9 cellular contexts compared by ENCODE assay signal in genomic region chr19:58387338-58388174, GRCh38. TPM values are rescaled to one million over a fixed set of nuclear protein-coding genes. Genes with fewer than 3 reads are reported as not detected.
A peak's percentile ranks its signal among the peaks of the same experiment; 100 is the strongest.
DNase-seq lines count a peak whose midpoint lies in the region; ATAC-seq and TF ChIP-seq lines count a peak whose summit lies in the region.
"Had no signal": no experiment of that assay in that cellular context is flagged by ENCODE, and none has a peak within 500 bp of the region (broad histone marks: within the 10 kb centered on the region; RNA-seq: fewer than 3 reads in every experiment).

No MANE protein-coding gene starts in this region.

- intact Hi-C loops in Right ventricle myocardium inferior (cut with DNase I) (no loop called here), left cardiac atrium (cut with DNase I) (no loop called here)

- H3K9me3 Mint-ChIP-seq in activated CD8-positive, alpha-beta memory T cell treated with anti-CD3 and anti-CD28 coated beads, Interleukin-2, amount 10 ng/mL, durations not matched to agents 7 days and 5 days (ENCODE audit: low read depth) = no peaks in the 10 kb centered on the region

- no peak for TF ChIP-seq CTCF in suprapubic skin (IDR thresholded peaks at IDR 0.05)

- ATAC-seq in Right ventricle myocardium inferior (no peak), left cardiac atrium (no peak), HG02840 (IDR thresholded peaks at IDR 0.05; ENCODE audit: low FRiP score, unreplicated experiment) (no peak)
- ATAC-seq in activated CD8-positive, alpha-beta memory T cell treated with anti-CD3 and anti-CD28 coated beads, Interleukin-2, amount 10 ng/mL, durations not matched to agents 7 days and 5 days = peak; percentile 4

- peaks cover 28% of the 10 kb centered on the region for H3K36me3 Mint-ChIP-seq in activated CD8-positive, alpha-beta memory T cell treated with anti-CD3 and anti-CD28 coated beads, Interleukin-2, amount 10 ng/mL, durations not matched to agents 7 days and 5 days

- CTCF ChIA-PET in activated CD8-positive, alpha-beta memory T cell treated with anti-CD3 and anti-CD28 coated beads, Interleukin-2, amount 10 ng/mL, durations not matched to agents 7 days and 5 days (lab: Charles Lee) = interaction anchor here (1.1 to 1.5 kb wide), 3 partner anchors 12 to 132 kb away, joined by 3 to 6 read pairs (median 5); partner anchors contain the start of genes ZBTB45 and ZNF584

- H3K4me3 ChIP-seq in iPS-20b (ENCODE audit: low read length) (peak overlapping the region; percentile 100), suprapubic skin (peak overlapping the region; percentile 66)

- H3K9ac ChIP-seq in iPS-20b (ENCODE audit: low read depth, low read length) = peak overlapping the region; percentile 95

- H3K4me1 Mint-ChIP-seq in activated CD8-positive, alpha-beta memory T cell treated with anti-CD3 and anti-CD28 coated beads, Interleukin-2, amount 10 ng/mL, durations not matched to agents 7 days and 5 days = peaks cover 45% of the 10 kb centered on the region

- H3K27ac ChIP-seq in iPS-20b (ENCODE audit: low read length) (peak overlapping the region; percentile 69), suprapubic skin (peak overlapping the region; percentile 98)

- 7% methylated on average over 28 of the region's 39 CpGs for WGBS in suprapubic skin

- DNase-seq in Right ventricle myocardium inferior (ENCODE audit: missing footprints) (peak; percentile 23), left cardiac atrium (no peak), suprapubic skin (ENCODE audit: low spot score in 2 of 2) (no peak), NCI-H82 (lab: John Stamatoyannopoulos, UW) (no peak), SW480 (ENCODE audit: low spot score) (no peak)
- DNase-seq in activated CD8-positive, alpha-beta memory T cell treated with anti-CD3 and anti-CD28 coated beads, Interleukin-2, amount 10 ng/mL, durations not matched to agents 7 days and 5 days = no peak

- H3K4me3 Mint-ChIP-seq in activated CD8-positive, alpha-beta memory T cell treated with anti-CD3 and anti-CD28 coated beads, Interleukin-2, amount 10 ng/mL, durations not matched to agents 7 days and 5 days = peak overlapping the region; percentile 98

- H3K27me3 Mint-ChIP-seq in activated CD8-positive, alpha-beta memory T cell treated with anti-CD3 and anti-CD28 coated beads, Interleukin-2, amount 10 ng/mL, durations not matched to agents 7 days and 5 days = no peaks in the 10 kb centered on the region

- H3K27me3 ChIP-seq in iPS-20b (ENCODE audit: insufficient read depth, low read length) (no peaks in the 10 kb centered on the region), suprapubic skin (no peaks in the 10 kb centered on the region)

- H3K36me3 ChIP-seq in iPS-20b (ENCODE audit: insufficient read depth, low read depth, low read length) (peaks cover 49% of the 10 kb centered on the region), suprapubic skin (peaks cover 22% of the 10 kb centered on the region)

- peaks cover 6% of the 10 kb centered on the region; the same call in 1 of the 2 replicates for H3K4me1 ChIP-seq in iPS-20b (ENCODE audit: insufficient read depth, low read length)
- peaks cover 32% of the 10 kb centered on the region for H3K4me1 ChIP-seq in suprapubic skin

- peak overlapping the region; percentile 96 for H3K27ac Mint-ChIP-seq in activated CD8-positive, alpha-beta memory T cell treated with anti-CD3 and anti-CD28 coated beads, Interleukin-2, amount 10 ng/mL, durations not matched to agents 7 days and 5 days

- no peak for TF ChIP-seq EP300 in suprapubic skin (IDR thresholded peaks at IDR 0.05)

- TF ChIP-seq POLR2A in suprapubic skin (IDR thresholded peaks at IDR 0.05) = no peak

- no peaks in the 10 kb centered on the region for H3K9me3 ChIP-seq in iPS-20b (ENCODE audit: insufficient read depth, low read depth, low read length)
- no peaks in the 10 kb centered on the region for H3K9me3 ChIP-seq in suprapubic skin

RNA-seq across cellular contexts. Expression of gene RPS5, which starts 0.5 kb away (rescaled TPM):
- total RNA-seq in Right ventricle myocardium inferior (551 TPM), left cardiac atrium (100 to 1,000 TPM; 572 to 598 TPM), suprapubic skin (1,000 to 10,000 TPM; 1,253 to 2,519 (median 2,306) TPM)
- 1,000 to 10,000 TPM in 1 of 2 experiments, 100 to 1,000 TPM in 1; 914 to 1,022 TPM for total RNA-seq in activated CD8-positive, alpha-beta memory T cell treated with anti-CD3 and anti-CD28 coated beads, Interleukin-2, amount 10 ng/mL, durations not matched to agents 7 days and 5 days

RNA-seq across cellular contexts. Expression of gene ZNF837, which starts 6.7 kb away (rescaled TPM):
- total RNA-seq in Right ventricle myocardium inferior (0.22 TPM), left cardiac atrium (under 1 TPM; 0.44 to 0.53 TPM), suprapubic skin (1 to 10 TPM; 2.6 to 6.2 (median 4.3) TPM)
- total RNA-seq in activated CD8-positive, alpha-beta memory T cell treated with anti-CD3 and anti-CD28 coated beads, Interleukin-2, amount 10 ng/mL, durations not matched to agents 7 days and 5 days = 1 to 10 TPM in 1 of 2 experiments, under 1 TPM in 1; 0.98 to 1.2 TPM

RNA-seq across cellular contexts. Expression of gene RNF225, which starts 7.9 kb away (rescaled TPM):
- total RNA-seq in Right ventricle myocardium inferior (not detected), left cardiac atrium (not detected), suprapubic skin (10 to 100 TPM in 2 of 4 donors, 1 to 10 TPM in 1, not detected in 1; 3.9 to 13.7 (median 13.6) TPM)
- total RNA-seq in activated CD8-positive, alpha-beta memory T cell treated with anti-CD3 and anti-CD28 coated beads, Interleukin-2, amount 10 ng/mL, durations not matched to agents 7 days and 5 days = under 1 TPM; 0.61 to 0.70 TPM
- total RNA-seq: glomerular endothelial cell had no signal

RNA-seq across cellular contexts. Expression of gene ZNF584, which starts 20.9 kb away (rescaled TPM):
- 15.8 TPM for total RNA-seq in Right ventricle myocardium inferior
- 10 to 100 TPM; 13.2 to 25.0 TPM for total RNA-seq in left cardiac atrium
- total RNA-seq in activated CD8-positive, alpha-beta memory T cell treated with anti-CD3 and anti-CD28 coated beads, Interleukin-2, amount 10 ng/mL, durations not matched to agents 7 days and 5 days = 10 to 100 TPM in 1 of 2 experiments, 1 to 10 TPM in 1; 7.8 to 11.2 TPM
- 10 to 100 TPM; 15.8 to 21.2 (median 17.4) TPM for total RNA-seq in suprapubic skin

RNA-seq across cellular contexts. Expression of gene ZNF497, which starts 25.0 kb away (rescaled TPM):
- 0.19 TPM for total RNA-seq in Right ventricle myocardium inferior
- total RNA-seq in left cardiac atrium = under 1 TPM; 0.37 to 0.41 TPM
- under 1 TPM; 0.87 to 0.91 TPM for total RNA-seq in activated CD8-positive, alpha-beta memory T cell treated with anti-CD3 and anti-CD28 coated beads, Interleukin-2, amount 10 ng/mL, durations not matched to agents 7 days and 5 days
- 1 to 10 TPM; 2.4 to 4.8 (median 3.4) TPM for total RNA-seq in suprapubic skin
